In the genomic region with DNA sequence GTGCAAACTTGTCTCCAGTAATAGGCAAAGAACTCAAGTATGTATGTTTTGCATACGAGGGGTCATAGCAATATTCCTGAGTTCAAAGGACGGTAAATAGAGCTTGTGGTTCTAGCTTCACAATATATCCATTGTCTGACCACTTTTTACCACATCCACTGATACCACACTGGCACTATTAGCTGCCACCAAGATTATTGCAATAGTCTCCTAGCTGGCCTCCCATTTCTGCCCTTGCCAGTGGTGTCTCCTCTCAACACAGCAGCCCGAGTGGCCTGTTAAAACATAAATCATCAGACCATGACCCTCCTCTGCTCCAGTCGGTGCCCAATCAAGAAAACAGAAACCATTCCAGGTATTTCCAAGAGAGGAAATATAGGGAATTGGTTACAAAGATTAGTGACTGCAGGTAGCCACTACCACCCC, we compare ENCODE assay signal across 12 cellular contexts. TPM values are rescaled to one million over a fixed set of nuclear protein-coding genes. Genes with fewer than 3 reads are reported as not detected.
DNase-seq lines count a peak whose midpoint lies in the region; ATAC-seq, FAIRE-seq and TF ChIP-seq lines count a peak whose summit lies in the region.
"Had no signal": no experiment of that assay in that cellular context is flagged by ENCODE, and none has a peak within 500 bp of the region (broad histone marks: within the 10 kb centered on the region; RNA-seq: fewer than 3 reads in every experiment).

No MANE protein-coding gene starts in this region.

- H3K9me3 Mint-ChIP-seq in effector memory CD8-positive, alpha-beta T cell, result no peaks in the 10 kb centered on the region

- H4K20me1 ChIP-seq in hepatocyte (ENCODE audit: insufficient read depth, poor library complexity, severe bottlenecking), result no peaks in the 10 kb centered on the region

- H3K79me2 ChIP-seq in hepatocyte, result no peaks in the 10 kb centered on the region

- no peak for FAIRE-seq in H54 (lab: Jason Lieb, UNC)

- no peak for TF ChIP-seq POLR2A in H54 (IDR thresholded peaks at IDR 0.05; ENCODE audit: low read depth, low read length)

- no peak overlapping the region for H3K4me3 Mint-ChIP-seq in effector memory CD8-positive, alpha-beta T cell

- POLR2A ChIA-PET in GM10248 (lab: Yijun Ruan, JAX), result no interaction called here

- H3K36me3 ChIP-seq in adipocyte (ENCODE audit: control insufficient read depth, insufficient read depth, low read length, severe bottlenecking), result no peaks in the 10 kb centered on the region
- H3K36me3 ChIP-seq in hepatocyte (replicated peaks; ENCODE audit: insufficient read depth, low read depth), result no peaks in the 10 kb centered on the region

- 58% methylated on average over 4 of the region's 4 CpGs for WGBS in hepatocyte (ENCODE audit: low lambda C conversion rate, missing lambda C conversion rate)

- intact Hi-C loops in head of caudate nucleus (cut with DNase I), result no loop called here

- no peak overlapping the region for H3K9ac ChIP-seq in adipocyte (ENCODE audit: low read length)

- peak overlapping the region; percentile 34 for H3K4me3 ChIP-seq in adipocyte (ENCODE audit: low read length)
- H3K4me3 ChIP-seq in hepatocyte, result no peak overlapping the region

- no peaks in the 10 kb centered on the region for H3K27me3 ChIP-seq in adipocyte (replicated peaks; ENCODE audit: control insufficient read depth, insufficient read depth, low read length)
- no peaks in the 10 kb centered on the region for H3K27me3 ChIP-seq in hepatocyte

- H3K27me3 Mint-ChIP-seq in effector memory CD8-positive, alpha-beta T cell, result peaks cover 6 to 23% of the 10 kb centered on the region in 2 donors

- no peak for TF ChIP-seq CTCF in hepatocyte (IDR thresholded peaks at IDR 0.05; ENCODE audit: poor library complexity)
- TF ChIP-seq CTCF in GM10248 (IDR thresholded peaks at IDR 0.05; ENCODE audit: control extremely low read depth, extremely low read depth, low read depth, missing control alignments), result no peak

- H3K4me2 ChIP-seq in hepatocyte, result peak overlapping the region; percentile 73

- CTCF ChIA-PET in GM10248 (lab: Yijun Ruan, JAX), result no interaction called here

- H3K4me1 ChIP-seq in adipocyte (ENCODE audit: control insufficient read depth, insufficient read depth, low read length) (peaks cover 15% of the 10 kb centered on the region), hepatocyte (ENCODE audit: insufficient read depth) (peaks cover 35% of the 10 kb centered on the region)

- peak; percentile 7 for DNase-seq in H54 (ENCODE audit: insufficient read length, low spot score)
- no peak for DNase-seq in adipocyte (ENCODE audit: low read depth)
- no peak for DNase-seq in hepatocyte (ENCODE audit: low spot score)
- peak; percentile 60 for DNase-seq in renal cortical epithelial cell (ENCODE audit: low read depth)
- no peak for DNase-seq in head of caudate nucleus
- DNase-seq in GM10248 (ENCODE audit: extremely low spot score), result no peak
- no peak for DNase-seq in cerebellar nuclear complex (lab: John Stamatoyannopoulos, UW)
- no peak for DNase-seq in effector memory CD8-positive, alpha-beta T cell
- DNase-seq: DMS79 treated with DMSO at 0.1 percent for 48 hours; NCI-H1417; stimulated activated naive CD4-positive, alpha-beta T cell treated with Interleukin-2 at 50 U/mL for 16 hours; T-helper 1 cell had no signal

- no peaks in the 10 kb centered on the region for H3K9me2 ChIP-seq in hepatocyte (replicated peaks; ENCODE audit: insufficient read depth)

- no peak for ATAC-seq in effector memory CD8-positive, alpha-beta T cell (replicated peaks)

- H3K27ac Mint-ChIP-seq in effector memory CD8-positive, alpha-beta T cell, result no peak overlapping the region

- peak overlapping the region; percentile 88 for H3K27ac ChIP-seq in hepatocyte

- H3K9me3 ChIP-seq in adipocyte (ENCODE audit: control insufficient read depth, low read length), result no peaks in the 10 kb centered on the region
- H3K9me3 ChIP-seq in hepatocyte (ENCODE audit: low read depth), result no peaks in the 10 kb centered on the region

- H3K36me3 Mint-ChIP-seq in effector memory CD8-positive, alpha-beta T cell (ENCODE audit: insufficient read depth), result no peaks in the 10 kb centered on the region

- H3K4me1 Mint-ChIP-seq in effector memory CD8-positive, alpha-beta T cell (ENCODE audit: low read depth in 2 of 2), result no peaks in the 10 kb centered on the region

- peak overlapping the region; percentile 79 for H2AFZ ChIP-seq in hepatocyte

RNA-seq across cellular contexts. Expression of a gene that starts 17.0 kb away (rescaled TPM):
- total RNA-seq in hepatocyte (not detected in 2 replicates), renal cortical epithelial cell (not detected in 2 replicates)
- polyA plus RNA-seq in hepatocyte, result 0.39 TPM in 1 of 2 replicates, not detected in the other

RNA-seq across cellular contexts. Expression of a gene that starts 20.7 kb away (rescaled TPM):
- total RNA-seq in hepatocyte (24.7 and 34.4 TPM in 2 replicates), renal cortical epithelial cell (24.8 and 43.1 TPM in 2 replicates)
- 14.0 and 15.6 TPM in 2 replicates for polyA plus RNA-seq in hepatocyte

Comparison
In these comparisons a context has a peak if more than half of its experiments do, and no peak if none do; other contexts are left out.
1. DNase-seq: peak in H54 (single experiment) and renal cortical epithelial cell (single experiment); none in adipocyte (single experiment), hepatocyte (single experiment), head of caudate nucleus (0 of 42), GM10248 (single experiment), cerebellar nuclear complex (0 of 2) and effector memory CD8-positive, alpha-beta T cell (0 of 3).